15 cellular contexts compared by ENCODE assay signal in genomic region chr1:112937495-112937894, GRCh38. TPM values are rescaled to one million over a fixed set of nuclear protein-coding genes. Genes with fewer than 3 reads are reported as not detected.
A peak's percentile ranks its signal among the peaks of the same experiment; 100 is the strongest.
DNase-seq lines count a peak whose midpoint lies in the region; ATAC-seq and TF ChIP-seq lines count a peak whose summit lies in the region.
"Had no signal": no experiment of that assay in that cellular context is flagged by ENCODE, and none has a peak within 500 bp of the region (broad histone marks: within the 10 kb centered on the region; RNA-seq: fewer than 3 reads in every experiment).

No MANE protein-coding gene starts in this region.

- peak overlapping the region; percentile 37 for H3K4me2 ChIP-seq in GM23338

- peak overlapping the region; percentile 84 for H3K27ac ChIP-seq in A673 (ENCODE audit: low read depth, low read length, poor library complexity, severe bottlenecking)
- peak overlapping the region; percentile 41 for H3K27ac ChIP-seq in GM23338 (ENCODE audit: low read depth)

- H3K9ac ChIP-seq in adipocyte (ENCODE audit: low read length), result peak overlapping the region; percentile 51

- ATAC-seq in GM23338, result peak; percentile 31; the same call in 2 of the 3 replicates
- ATAC-seq in GM18858 (IDR thresholded peaks at IDR 0.05; ENCODE audit: unreplicated experiment), result no peak
- ATAC-seq: HCT116; stimulated activated naive B cell treated with anti-CD40 and anti-IgM and Interleukin-4, amounts not matched to agents 10 μg/mL and 1 μg/mL and 100 μg/mL, for 72 hours had no signal

- intact Hi-C loops in A673 (cut with micrococcal nuclease; ENCODE audit: unreplicated experiment), result no loop called here

- H4K20me1 ChIP-seq in GM23338 (replicated peaks; ENCODE audit: insufficient read depth), result peaks cover 63% of the 10 kb centered on the region

- peaks cover 100% of the 10 kb centered on the region for H3K79me2 ChIP-seq in GM23338 (replicated peaks; ENCODE audit: insufficient read depth)

- CTCF ChIA-PET in A673 (lab: Charles Lee), result interaction anchor here (1.1 kb wide), 1 partner anchor 136 kb away, joined by 4 read pairs; the partner anchor contains the start of gene LRIG2

- peaks cover 53% of the 10 kb centered on the region for H3K4me1 Mint-ChIP-seq in GM23338

- H2AFZ ChIP-seq in GM23338, result no peak overlapping the region

- peaks cover 5% of the 10 kb centered on the region for H3K27me3 Mint-ChIP-seq in GM23338 (ENCODE audit: insufficient read depth, low read depth, poor library complexity)
- H3K27me3 Mint-ChIP-seq: naive B cell; stimulated activated naive B cell treated with anti-CD40 and anti-IgM and Interleukin-4, amounts not matched to agents 10 μg/mL and 1 μg/mL and 100 μg/mL, for 72 hours had no signal

- peak overlapping the region; percentile 60 for H3K27ac Mint-ChIP-seq in GM23338
- H3K27ac Mint-ChIP-seq: stimulated activated naive B cell treated with anti-CD40 and anti-IgM and Interleukin-4, amounts not matched to agents 10 μg/mL and 1 μg/mL and 100 μg/mL, for 72 hours had no signal

- H3K9me3 ChIP-seq in A673 (ENCODE audit: low read depth, low read length, poor library complexity, severe bottlenecking), result no peaks in the 10 kb centered on the region
- H3K9me3 ChIP-seq in adipocyte (ENCODE audit: control insufficient read depth, low read length), result no peaks in the 10 kb centered on the region
- H3K9me3 ChIP-seq: MG63 had no signal

- peak overlapping the region; percentile 35; the same call in 1 of the 3 replicates for H3K4me3 Mint-ChIP-seq in GM23338
- H3K4me3 Mint-ChIP-seq: naive B cell; stimulated activated naive B cell treated with anti-CD40 and anti-IgM and Interleukin-4, amounts not matched to agents 10 μg/mL and 1 μg/mL and 100 μg/mL, for 72 hours had no signal

- peaks cover 51% of the 10 kb centered on the region for H3K4me1 ChIP-seq in A673 (ENCODE audit: insufficient read depth, low read length, poor library complexity, severe bottlenecking)
- H3K4me1 ChIP-seq in GM23338 (ENCODE audit: insufficient read depth), result peaks cover 55% of the 10 kb centered on the region
- H3K4me1 ChIP-seq in adipocyte (ENCODE audit: control insufficient read depth, insufficient read depth, low read length), result peaks cover 42% of the 10 kb centered on the region

- no TSS peak for BruUV-seq in A673 (replicated peaks; lab: Mats Ljungman, UMichigan)

- H3K27me3 ChIP-seq in A673 (replicated peaks; ENCODE audit: insufficient read depth, low read depth, low read length, poor library complexity) (no peaks in the 10 kb centered on the region), GM23338 (ENCODE audit: insufficient read depth) (no peaks in the 10 kb centered on the region), adipocyte (replicated peaks; ENCODE audit: control insufficient read depth, insufficient read depth, low read length) (no peaks in the 10 kb centered on the region)
- H3K27me3 ChIP-seq: MG63 had no signal

- H3K36me3 Mint-ChIP-seq in GM23338 (ENCODE audit: low read depth), result peaks cover 48% of the 10 kb centered on the region
- H3K36me3 Mint-ChIP-seq: naive B cell had no signal

- POLR2A ChIA-PET in A673 (lab: Charles Lee; ENCODE audit: low non-redundant PET), result no interaction called here

- H3K9me3 Mint-ChIP-seq in GM23338, result no peaks in the 10 kb centered on the region
- H3K9me3 Mint-ChIP-seq: naive B cell; stimulated activated naive B cell treated with anti-CD40 and anti-IgM and Interleukin-4, amounts not matched to agents 10 μg/mL and 1 μg/mL and 100 μg/mL, for 72 hours had no signal

- peaks cover 7% of the 10 kb centered on the region for H3F3A ChIP-seq in GM23338 (replicated peaks; ENCODE audit: low read depth)

- no peaks in the 10 kb centered on the region for H3K9me2 ChIP-seq in GM23338 (ENCODE audit: insufficient read depth)

- peak; percentile 36 for DNase-seq in A673 (ENCODE audit: low spot score)
- peak; percentile 34 for DNase-seq in GM23338 (ENCODE audit: low spot score)
- DNase-seq in adipocyte (ENCODE audit: low read depth), result peak; percentile 41
- peak; percentile 13 for DNase-seq in medulla oblongata (ENCODE audit: extremely low spot score)
- DNase-seq in effector CD8-positive, alpha-beta T cell (lab: John Stamatoyannopoulos, UW), result no peak
- no peak for DNase-seq in NCI-H1417 (lab: John Stamatoyannopoulos, UW)
- DNase-seq in NCI-H524 treated with DMSO at 0.1 percent for 48 hours (lab: John Stamatoyannopoulos, UW), result no peak
- DNase-seq: DND-41; kidney; naive B cell; stimulated activated CD4-positive, alpha-beta T cell treated with anti-CD3 and anti-CD28 coated beads, Interleukin-4, amount 100 ng/mL, for 4 hours; stimulated activated naive B cell treated with anti-CD40 and anti-IgM and Interleukin-4, amounts not matched to agents 10 μg/mL and 1 μg/mL and 100 μg/mL, for 72 hours had no signal

- H3K4me3 ChIP-seq in A673 (ENCODE audit: low read depth, low read length, poor library complexity, severe bottlenecking), result peak overlapping the region; percentile 2
- H3K4me3 ChIP-seq in GM23338, result 0 out of 2 replicates have a peak overlapping the region, but pooled peaks have one; percentile 7
- peak overlapping the region; percentile 47 for H3K4me3 ChIP-seq in adipocyte (ENCODE audit: low read length)
- H3K4me3 ChIP-seq: MG63 had no signal

- H3K36me3 ChIP-seq in A673 (ENCODE audit: insufficient read depth, low read length, poor library complexity, severe bottlenecking) (no peaks in the 10 kb centered on the region), GM23338 (ENCODE audit: insufficient read depth) (no peaks in the 10 kb centered on the region), adipocyte (ENCODE audit: control insufficient read depth, insufficient read depth, low read length, severe bottlenecking) (no peaks in the 10 kb centered on the region)

- TF ChIP-seq CTCF in A673 (conservative IDR thresholded peaks at IDR 0.05; ENCODE audit: low read depth, low read length), result no peak
- TF ChIP-seq CTCF in GM23338 (conservative IDR thresholded peaks at IDR 0.05; ENCODE audit: low read depth in 2 of 2), result no peak

TF ChIP-seq in GM23338, 12 proteins besides CTCF, POLR2A, EP300 and RAD21:
- TF ChIP-seq STAT1 (IDR thresholded peaks at IDR 0.05; ENCODE audit: unreplicated experiment), result no peak
- no peak for TF ChIP-seq EZH2phosphoT487 (IDR thresholded peaks at IDR 0.05; ENCODE audit: unreplicated experiment)
- TF ChIP-seq ZNF114 (CRISPR knock-in tag; IDR thresholded peaks at IDR 0.05), result no peak
- TF ChIP-seq ETS1 (IDR thresholded peaks at IDR 0.05), result no peak
- no peak for TF ChIP-seq ZNF331 (CRISPR knock-in tag; IDR thresholded peaks at IDR 0.05; ENCODE audit: low read depth)
- no peak for TF ChIP-seq EZH2 (IDR thresholded peaks at IDR 0.05; ENCODE audit: low read depth, unreplicated experiment)
- no peak for TF ChIP-seq NANOG (IDR thresholded peaks at IDR 0.05; ENCODE audit: borderline replicate concordance)
- no peak for TF ChIP-seq POLR2AphosphoS5 (IDR thresholded peaks at IDR 0.05; ENCODE audit: low read depth)
- TF ChIP-seq CREB1 (CRISPR knock-in tag; IDR thresholded peaks at IDR 0.05; ENCODE audit: low read depth), result no peak

RNA-seq across cellular contexts. Expression of gene SLC16A1, which starts 18.5 kb away (rescaled TPM):
- 101 and 112 TPM in 2 replicates for total RNA-seq in A673 (2021)
- total RNA-seq in GM23338 (2014; rRNA removed; shearing (Covaris generic)), result 559 and 593 TPM in 2 replicates
- polyA plus RNA-seq in GM23338 (2016; fragmentation: Nextera tagmentation; extraction: Ambion mirVana), result 218 and 231 TPM in 2 replicates

Comparison
In these comparisons a context has a peak if more than half of its experiments do, and no peak if none do; other contexts are left out.
1. DNase-seq: peak in A673 (single experiment), GM23338 (single experiment), adipocyte (single experiment) and medulla oblongata (single experiment); none in effector CD8-positive, alpha-beta T cell (single experiment), NCI-H1417 (0 of 3) and NCI-H524 treated with DMSO at 0.1 percent for 48 hours (single experiment).
2. Peak in every context shown above with its lines, with median percentiles within 50 percentile points of each other: H3K4me3 ChIP-seq.